ENCODE assay signal across 1 cellular context in genomic region chr3:129571605-129572547, GRCh38.
TF ChIP-seq lines count a peak whose summit lies in the region.

No MANE protein-coding gene starts in this region.

TF ChIP-seq in WTC11, 78 proteins besides CTCF, POLR2A, EP300 and RAD21 (continued from another document):
- TF ChIP-seq E2F1 (CRISPR knock-in tag; IDR thresholded peaks at IDR 0.05) (no peak), SP1 (CRISPR knock-in tag; conservative IDR thresholded peaks at IDR 0.05) (no peak), ATF3 (CRISPR knock-in tag; conservative IDR thresholded peaks at IDR 0.05) (no peak)
